ENCODE assay signal across 11 cellular contexts in the genomic region with DNA sequence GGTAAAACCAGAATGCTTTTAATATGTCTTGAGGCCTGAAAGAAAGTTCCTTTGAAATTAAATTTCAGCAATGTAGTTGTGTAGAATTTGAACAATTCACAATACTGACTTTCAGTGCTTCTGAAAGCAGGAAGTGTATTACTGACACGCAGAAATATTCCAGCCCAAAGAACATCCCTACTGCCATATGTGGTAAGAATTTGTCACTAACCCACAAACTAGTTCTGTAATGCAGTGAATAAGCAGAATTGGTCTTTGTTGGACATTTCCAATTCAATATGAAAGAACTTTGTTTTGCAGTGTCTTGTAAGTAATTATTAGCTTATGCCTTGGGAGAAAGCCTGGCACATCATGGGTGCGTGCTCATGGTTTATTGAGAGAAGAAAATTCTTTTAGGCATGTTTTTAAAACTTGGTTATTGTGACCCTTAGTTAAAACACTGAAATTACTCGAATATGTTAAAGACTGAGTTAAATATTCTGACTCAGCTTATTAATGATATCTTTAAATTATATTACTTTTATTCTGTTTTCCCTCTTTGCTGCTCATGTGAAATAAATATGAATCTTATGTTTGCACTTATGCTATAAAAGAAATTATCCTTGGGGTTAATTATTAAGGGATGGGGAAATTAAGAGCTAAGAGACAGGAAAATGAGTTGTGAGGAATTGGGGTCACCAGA. TPM values are rescaled to one million over a fixed set of nuclear protein-coding genes. Genes with fewer than 3 reads are reported as not detected.
A peak's percentile ranks its signal among the peaks of the same experiment; 100 is the strongest.
DNase-seq lines count a peak whose midpoint lies in the region; ATAC-seq and TF ChIP-seq lines count a peak whose summit lies in the region.
"Had no signal": no experiment of that assay in that cellular context is flagged by ENCODE, and none has a peak within 500 bp of the region (broad histone marks: within the 10 kb centered on the region; RNA-seq: fewer than 3 reads in every experiment).

No MANE protein-coding gene starts in this region.

- H3K4me1 Mint-ChIP-seq in natural killer cell: peaks cover 72 to 89% of the 10 kb centered on the region in 2 donors

- peak; percentile 88 for DNase-seq in EH (ENCODE audit: low read depth)
- peak; percentile 70 for DNase-seq in M059J (ENCODE audit: low read depth)
- DNase-seq in dedifferentiated amniotic fluid mesenchymal stem cell (ENCODE audit: extremely low spot score): peak; percentile 63
- no peak for DNase-seq in natural killer cell
- DNase-seq in BE2C: no peak
- no peak for DNase-seq in SHP77 (lab: John Stamatoyannopoulos, UW)
- DNase-seq in mesenteric fat pad (ENCODE audit: low spot score): no peak

- H3K4me1 ChIP-seq in BE2C: no peaks in the 10 kb centered on the region

- ATAC-seq in natural killer cell (no peak), HG02678 (IDR thresholded peaks at IDR 0.05; ENCODE audit: unreplicated experiment) (no peak)
- ATAC-seq: stimulated activated effector memory CD8-positive, alpha-beta T cell treated with anti-CD3 and anti-CD28 coated beads, Interleukin-12 subunit alpha, Interleukin-12 subunit beta, amount 100 ng/mL, for 72 hours had no signal

- peak overlapping the region; percentile 35 for H3K4me3 Mint-ChIP-seq in natural killer cell
- H3K4me3 Mint-ChIP-seq: brain; stimulated activated effector memory CD8-positive, alpha-beta T cell treated with anti-CD3 and anti-CD28 coated beads, Interleukin-12 subunit alpha, Interleukin-12 subunit beta, amount 100 ng/mL, for 72 hours; T-helper 2 cell treated with Interferon-gamma antibody and Interleukin-4, amounts not matched to agents 5 μg/mL and 100 μg/mL, for 36 hours had no signal

- H3K9me3 Mint-ChIP-seq in natural killer cell: no peaks in the 10 kb centered on the region
- H3K9me3 Mint-ChIP-seq: brain; stimulated activated effector memory CD8-positive, alpha-beta T cell treated with anti-CD3 and anti-CD28 coated beads, Interleukin-12 subunit alpha, Interleukin-12 subunit beta, amount 100 ng/mL, for 72 hours; T-helper 2 cell treated with Interferon-gamma antibody and Interleukin-4, amounts not matched to agents 5 μg/mL and 100 μg/mL, for 36 hours had no signal

- peak overlapping the region; percentile 87 to 92 for H3K27ac Mint-ChIP-seq in natural killer cell
- H3K27ac Mint-ChIP-seq: stimulated activated effector memory CD8-positive, alpha-beta T cell treated with anti-CD3 and anti-CD28 coated beads, Interleukin-12 subunit alpha, Interleukin-12 subunit beta, amount 100 ng/mL, for 72 hours; T-helper 2 cell treated with Interferon-gamma antibody and Interleukin-4, amounts not matched to agents 5 μg/mL and 100 μg/mL, for 36 hours had no signal

- H3K36me3 ChIP-seq in BE2C: peaks cover 15% of the 10 kb centered on the region

- H3K27me3 ChIP-seq in BE2C: no peaks in the 10 kb centered on the region

- intact Hi-C loops in natural killer cell (cut with micrococcal nuclease): no loop called here

- H3K4me3 ChIP-seq in BE2C (ENCODE audit: low read depth, low read length): no peak overlapping the region

- no peak for TF ChIP-seq CTCF in natural killer cell (IDR thresholded peaks at IDR 0.05)
- TF ChIP-seq CTCF in BE2C (IDR thresholded peaks at IDR 0.05; ENCODE audit: low read depth, low read length): no peak

- no peaks in the 10 kb centered on the region for H3K27me3 Mint-ChIP-seq in natural killer cell (ENCODE audit: low read depth in 2 of 2)
- H3K27me3 Mint-ChIP-seq: brain had no signal

- no peaks in the 10 kb centered on the region for H3K9me3 ChIP-seq in BE2C

- H3K36me3 Mint-ChIP-seq in natural killer cell: peaks cover 13% of the 10 kb centered on the region

RNA-seq across cellular contexts. Expression of a gene that starts 33.4 kb away (rescaled TPM):
- total RNA-seq in M059J (2014; rRNA removed; shearing (Covaris generic)): 41.5 and 59.7 TPM in 2 replicates
- 100 to 1,000 TPM; 261 to 396 (median 263) TPM for total RNA-seq in natural killer cell
- 48.6 TPM for polyA plus RNA-seq in BE2C (2012; ENCODE audit: insufficient read depth, insufficient read length, low read depth)
- total RNA-seq in mesenteric fat pad: 111 TPM

Comparison
In these comparisons a context has a peak if more than half of its experiments do, and no peak if none do; other contexts are left out.
1. DNase-seq: peak in EH (single experiment), M059J (single experiment) and dedifferentiated amniotic fluid mesenchymal stem cell (single experiment); none in natural killer cell (single experiment), BE2C (single experiment), SHP77 (0 of 2) and mesenteric fat pad (single experiment).